1 cellular context compared by ENCODE assay signal in the genomic region with DNA sequence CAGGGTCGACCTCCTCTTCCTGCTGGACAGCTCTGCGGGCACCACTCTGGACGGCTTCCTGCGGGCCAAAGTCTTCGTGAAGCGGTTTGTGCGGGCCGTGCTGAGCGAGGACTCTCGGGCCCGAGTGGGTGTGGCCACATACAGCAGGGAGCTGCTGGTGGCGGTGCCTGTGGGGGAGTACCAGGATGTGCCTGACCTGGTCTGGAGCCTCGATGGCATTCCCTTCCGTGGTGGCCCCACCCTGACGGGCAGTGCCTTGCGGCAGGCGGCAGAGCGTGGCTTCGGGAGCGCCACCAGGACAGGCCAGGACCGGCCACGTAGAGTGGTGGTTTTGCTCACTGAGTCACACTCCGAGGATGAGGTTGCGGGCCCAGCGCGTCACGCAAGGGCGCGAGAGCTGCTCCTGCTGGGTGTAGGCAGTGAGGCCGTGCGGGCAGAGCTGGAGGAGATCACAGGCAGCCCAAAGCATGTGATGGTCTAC.
TF ChIP-seq lines count a peak whose summit lies in the region.

No MANE protein-coding gene starts in this region.

TF ChIP-seq in GM23338, 12 proteins besides CTCF, POLR2A, EP300 and RAD21 (continued from another document):
- TF ChIP-seq, protein P1, sequence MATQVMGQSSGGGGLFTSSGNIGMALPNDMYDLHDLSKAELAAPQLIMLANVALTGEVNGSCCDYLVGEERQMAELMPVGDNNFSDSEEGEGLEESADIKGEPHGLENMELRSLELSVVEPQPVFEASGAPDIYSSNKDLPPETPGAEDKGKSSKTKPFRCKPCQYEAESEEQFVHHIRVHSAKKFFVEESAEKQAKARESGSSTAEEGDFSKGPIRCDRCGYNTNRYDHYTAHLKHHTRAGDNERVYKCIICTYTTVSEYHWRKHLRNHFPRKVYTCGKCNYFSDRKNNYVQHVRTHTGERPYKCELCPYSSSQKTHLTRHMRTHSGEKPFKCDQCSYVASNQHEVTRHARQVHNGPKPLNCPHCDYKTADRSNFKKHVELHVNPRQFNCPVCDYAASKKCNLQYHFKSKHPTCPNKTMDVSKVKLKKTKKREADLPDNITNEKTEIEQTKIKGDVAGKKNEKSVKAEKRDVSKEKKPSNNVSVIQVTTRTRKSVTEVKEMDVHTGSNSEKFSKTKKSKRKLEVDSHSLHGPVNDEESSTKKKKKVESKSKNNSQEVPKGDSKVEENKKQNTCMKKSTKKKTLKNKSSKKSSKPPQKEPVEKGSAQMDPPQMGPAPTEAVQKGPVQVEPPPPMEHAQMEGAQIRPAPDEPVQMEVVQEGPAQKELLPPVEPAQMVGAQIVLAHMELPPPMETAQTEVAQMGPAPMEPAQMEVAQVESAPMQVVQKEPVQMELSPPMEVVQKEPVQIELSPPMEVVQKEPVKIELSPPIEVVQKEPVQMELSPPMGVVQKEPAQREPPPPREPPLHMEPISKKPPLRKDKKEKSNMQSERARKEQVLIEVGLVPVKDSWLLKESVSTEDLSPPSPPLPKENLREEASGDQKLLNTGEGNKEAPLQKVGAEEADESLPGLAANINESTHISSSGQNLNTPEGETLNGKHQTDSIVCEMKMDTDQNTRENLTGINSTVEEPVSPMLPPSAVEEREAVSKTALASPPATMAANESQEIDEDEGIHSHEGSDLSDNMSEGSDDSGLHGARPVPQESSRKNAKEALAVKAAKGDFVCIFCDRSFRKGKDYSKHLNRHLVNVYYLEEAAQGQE (IDR thresholded peaks at IDR 0.05; ENCODE audit: unreplicated experiment) = no peak
